Comparison of ENCODE assay signal across 17 cellular contexts in the genomic region with DNA sequence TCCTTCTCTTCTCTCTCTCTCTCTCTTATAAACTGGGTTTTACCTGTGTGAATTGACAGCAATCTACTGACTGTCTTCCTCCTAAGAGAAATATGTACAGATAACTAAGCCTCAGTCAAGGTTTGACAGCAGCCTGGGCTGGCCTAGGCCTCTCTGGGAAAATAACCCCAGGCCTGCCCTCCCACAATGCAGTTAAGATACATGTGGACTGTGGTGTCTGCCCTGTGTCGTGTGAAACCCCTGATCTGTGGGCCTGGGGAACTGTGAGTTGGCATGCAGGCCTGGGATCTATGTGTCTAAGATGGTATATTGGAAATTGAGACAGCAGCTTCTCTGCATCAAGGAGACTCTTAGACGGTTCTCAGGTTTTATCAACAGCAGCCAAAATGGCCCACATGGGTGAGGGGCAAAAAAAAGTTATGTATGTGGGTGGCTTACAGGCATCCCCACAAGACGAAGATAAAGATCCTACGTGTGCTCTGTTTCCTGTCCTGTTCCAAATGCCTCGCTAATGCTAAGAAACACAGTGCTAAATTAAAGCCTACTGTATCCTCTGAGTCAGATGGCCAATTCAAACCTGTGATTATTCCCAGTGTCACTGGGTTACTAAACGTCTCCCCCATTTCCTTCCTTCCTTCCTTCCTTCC. TPM values are rescaled to one million over a fixed set of nuclear protein-coding genes. Genes with fewer than 3 reads are reported as not detected.
DNase-seq lines count a peak whose midpoint lies in the region; ATAC-seq, FAIRE-seq and TF ChIP-seq lines count a peak whose summit lies in the region.
"Had no signal": no experiment of that assay in that cellular context is flagged by ENCODE, and none has a peak within 500 bp of the region (broad histone marks: within the 10 kb centered on the region; RNA-seq: fewer than 3 reads in every experiment).

No MANE protein-coding gene starts in this region.

- no peaks in the 10 kb centered on the region for H3K36me3 ChIP-seq in BE2C
- no peaks in the 10 kb centered on the region for H3K36me3 ChIP-seq in GM23338 (ENCODE audit: insufficient read depth)
- no peaks in the 10 kb centered on the region for H3K36me3 ChIP-seq in K562 (ENCODE audit: control insufficient read depth, insufficient read depth, low read length)
- no peaks in the 10 kb centered on the region for H3K36me3 ChIP-seq in smooth muscle cell (ENCODE audit: low read depth)

- POLR2A ChIA-PET in K562 (lab: Yijun Ruan, JAX), result interaction anchor here (1.1 kb wide), 1 partner anchor 21 kb away, joined by 3 read pairs; no protein-coding TSS in a partner anchor

- H3K9me3 ChIP-seq in BE2C (no peaks in the 10 kb centered on the region), K562 (replicated peaks; ENCODE audit: control insufficient read depth, insufficient read depth, low read depth, low read length) (no peaks in the 10 kb centered on the region), smooth muscle cell (replicated peaks; ENCODE audit: low read depth) (no peaks in the 10 kb centered on the region)

- no peak overlapping the region for H3K4me3 Mint-ChIP-seq in GM23338
- H3K4me3 Mint-ChIP-seq: CD4-positive, CD25-positive, alpha-beta regulatory T cell had no signal

- H3K27ac ChIP-seq in GM23338 (ENCODE audit: low read depth), result no peak overlapping the region
- no peak overlapping the region for H3K27ac ChIP-seq in K562 (ENCODE audit: extremely low read depth, low read depth, low read length)
- H3K27ac ChIP-seq in smooth muscle cell (ENCODE audit: low read depth), result peak overlapping the region; percentile 42
- H3K27ac ChIP-seq: HL-60 had no signal

- no TSS peak for BruUV-seq in K562 (replicated peaks; lab: Mats Ljungman, UMichigan)

- H3K4me3 ChIP-seq in BE2C (ENCODE audit: low read depth, low read length) (no peak overlapping the region), GM23338 (no peak overlapping the region), K562 (no peak overlapping the region), smooth muscle cell (no peak overlapping the region)

- no peak for FAIRE-seq in K562 (lab: Jason Lieb, UNC)
- no peak for FAIRE-seq in GM12892 (lab: Jason Lieb, UNC)
- FAIRE-seq: GM18507, GM19239 had no signal

- H4K20me1 ChIP-seq in GM23338 (replicated peaks; ENCODE audit: insufficient read depth) (no peaks in the 10 kb centered on the region; the same call in 1 of the 2 replicates), K562 (replicated peaks; ENCODE audit: control insufficient read depth, insufficient read depth, low read length) (no peaks in the 10 kb centered on the region; the same call in none of the 2 replicates), smooth muscle cell (ENCODE audit: low read depth) (no peaks in the 10 kb centered on the region)

- H3K9me2 ChIP-seq in GM23338 (ENCODE audit: insufficient read depth), result peaks cover 10% of the 10 kb centered on the region; the same call in 1 of the 2 replicates

- CTCF ChIA-PET in K562 (lab: Yijun Ruan, JAX; ENCODE audit: low intra/inter-chr PET ratio), result no interaction called here

- no peaks in the 10 kb centered on the region; the same call in 2 of the 3 replicates for H3K36me3 Mint-ChIP-seq in GM23338 (ENCODE audit: low read depth)
- H3K36me3 Mint-ChIP-seq: CD4-positive, CD25-positive, alpha-beta regulatory T cell had no signal

- no peak overlapping the region for H3K4me2 ChIP-seq in GM23338
- H3K4me2 ChIP-seq in K562 (ENCODE audit: insufficient read depth, low read length), result no peak overlapping the region
- H3K4me2 ChIP-seq in smooth muscle cell, result no peak overlapping the region

- no peak for TF ChIP-seq POLR2A in K562 (conservative IDR thresholded peaks at IDR 0.05)
- no peak for TF ChIP-seq POLR2A in GM12892 (IDR thresholded peaks at IDR 0.05; ENCODE audit: low read depth, low read length)

- TF ChIP-seq CTCF in BE2C (IDR thresholded peaks at IDR 0.05; ENCODE audit: low read depth, low read length), result no peak
- TF ChIP-seq CTCF in GM23338 (conservative IDR thresholded peaks at IDR 0.05; ENCODE audit: low read depth in 2 of 2), result no peak
- TF ChIP-seq CTCF in K562 (IDR thresholded peaks at IDR 0.05 in 2 of 3, conservative IDR thresholded peaks at IDR 0.05 in 1 of 3; ENCODE audit: insufficient read depth in 2 of 3, low read depth in 1 of 3, low read length in 3 of 3), result no peak
- TF ChIP-seq CTCF in smooth muscle cell (IDR thresholded peaks at IDR 0.05; ENCODE audit: borderline replicate concordance, insufficient read depth, poor library complexity, severe bottlenecking), result no peak

- H3K79me2 ChIP-seq in GM23338 (replicated peaks; ENCODE audit: insufficient read depth) (no peaks in the 10 kb centered on the region), K562 (ENCODE audit: control insufficient read depth, insufficient read depth, low read length) (no peaks in the 10 kb centered on the region), smooth muscle cell (ENCODE audit: low read depth) (no peaks in the 10 kb centered on the region)

- H3K9ac ChIP-seq in K562 (ENCODE audit: insufficient read depth in 1 of 2, low read depth in 2 of 2, low read length in 2 of 2) (no peak overlapping the region), smooth muscle cell (ENCODE audit: low read depth) (no peak overlapping the region)

- H2AFZ ChIP-seq in GM23338, result no peak overlapping the region
- H2AFZ ChIP-seq in K562 (ENCODE audit: low read depth, low read length), result no peak overlapping the region
- H2AFZ ChIP-seq in smooth muscle cell (ENCODE audit: low read depth), result no peak overlapping the region

- in situ Hi-C loops in K562 (cut with MboI), result no loop called here

- H3K27me3 ChIP-seq in BE2C (no peaks in the 10 kb centered on the region), GM23338 (ENCODE audit: insufficient read depth) (no peaks in the 10 kb centered on the region), K562 (ENCODE audit: control insufficient read depth in 2 of 2, insufficient read depth in 2 of 2, low read length in 2 of 2) (peaks cover 0 to 12% of the 10 kb centered on the region in 2 experiments; a peak in 2 of 5 replicates), smooth muscle cell (ENCODE audit: low read depth) (peaks cover 4% of the 10 kb centered on the region)

- no peak for TF ChIP-seq EP300 in K562 (IDR thresholded peaks at IDR 0.05; ENCODE audit: low read length)

- intact Hi-C loops in K562 (cut with micrococcal nuclease), result no loop called here

- peaks cover 15% of the 10 kb centered on the region for H3K4me1 Mint-ChIP-seq in GM23338
- H3K4me1 Mint-ChIP-seq: CD4-positive, CD25-positive, alpha-beta regulatory T cell had no signal

- no peak for ATAC-seq in GM23338
- no peak for ATAC-seq in K562
- ATAC-seq in GM18511 (IDR thresholded peaks at IDR 0.05; ENCODE audit: unreplicated experiment), result no peak
- ATAC-seq: HCT116 had no signal

- peaks cover 15% of the 10 kb centered on the region for H3K4me1 ChIP-seq in BE2C
- peaks cover 4% of the 10 kb centered on the region for H3K4me1 ChIP-seq in GM23338 (ENCODE audit: insufficient read depth)
- no peaks in the 10 kb centered on the region for H3K4me1 ChIP-seq in K562 (replicated peaks in 1 of 2; ENCODE audit: control insufficient read depth in 2 of 2, insufficient read depth in 2 of 2, low read length in 2 of 2)
- no peaks in the 10 kb centered on the region for H3K4me1 ChIP-seq in smooth muscle cell (ENCODE audit: low read depth)

- H3K9me3 Mint-ChIP-seq in GM23338, result no peaks in the 10 kb centered on the region

- TF ChIP-seq RAD21 in K562 (CRISPR knock-in tag; conservative IDR thresholded peaks at IDR 0.05 in 1 of 2, IDR thresholded peaks at IDR 0.05 in 1 of 2), result no peak

- H3K27ac Mint-ChIP-seq in GM23338, result peak overlapping the region; percentile 16; the same call in 1 of the 2 replicates
- H3K27ac Mint-ChIP-seq: CD4-positive, CD25-positive, alpha-beta regulatory T cell had no signal

- no peaks in the 10 kb centered on the region for H3F3A ChIP-seq in GM23338 (replicated peaks; ENCODE audit: low read depth)
- H3F3A ChIP-seq in smooth muscle cell (ENCODE audit: low read depth), result peaks cover 3% of the 10 kb centered on the region

- 0% methylated on average over 6 of the region's 6 CpGs for WGBS in K562 (ENCODE audit: insufficient coverage, low coverage, missing lambda C conversion rate)
- WGBS in smooth muscle cell (ENCODE audit: low lambda C conversion rate), result 22% methylated on average over 6 of the region's 6 CpGs

- peaks cover 4% of the 10 kb centered on the region for H3K27me3 Mint-ChIP-seq in GM23338 (ENCODE audit: insufficient read depth, low read depth, poor library complexity)

- H3K9me1 ChIP-seq in K562 (ENCODE audit: control insufficient read depth, insufficient read depth, low read length), result no peaks in the 10 kb centered on the region

- peak; percentile 34 for DNase-seq in BE2C
- no peak for DNase-seq in GM23338 (ENCODE audit: low spot score)
- DNase-seq in K562 (ENCODE audit: extremely low read depth in 1 of 4, low spot score in 3 of 4), result no peak
- no peak for DNase-seq in smooth muscle cell (lab: John Stamatoyannopoulos, UW; ENCODE audit: unreplicated experiment)
- no peak for DNase-seq in AG20443 (ENCODE audit: low spot score)
- DNase-seq in GM12892 (ENCODE audit: insufficient read length), result no peak
- DNase-seq: CD4-positive, CD25-positive, alpha-beta regulatory T cell; DMS53; KBM-7 had no signal

TF ChIP-seq in GM23338, 12 proteins besides CTCF, POLR2A, EP300 and RAD21 (continues in another document):
- TF ChIP-seq EZH2 (IDR thresholded peaks at IDR 0.05; ENCODE audit: low read depth, unreplicated experiment), result no peak

RNA-seq across cellular contexts. Expression of a gene that starts 19.0 kb away (rescaled TPM):
- polyA plus RNA-seq in BE2C (2012; ENCODE audit: insufficient read depth, insufficient read length, low read depth), result 13.0 TPM
- total RNA-seq in GM23338 (2014; rRNA removed; shearing (Covaris generic)), result 2.5 and 2.6 TPM in 2 replicates
- polyA plus RNA-seq in GM23338 (2016; fragmentation: Nextera tagmentation; extraction: Ambion mirVana), result 0.29 and 0.83 TPM in 2 replicates
- total RNA-seq in K562 (2011; cell fraction: chromatin; rRNA removed; ENCODE audit: low replicate concordance), result not detected in 2 replicates
- total RNA-seq in K562 (2011; cell fraction: nucleolus; rRNA removed), result not detected in 2 replicates
- total RNA-seq in K562 (2011; cell fraction: nucleoplasm; rRNA removed), result not detected in 2 replicates
- not detected in 2 replicates for total RNA-seq in K562 (2014; rRNA removed)
- total RNA-seq in K562 (2014; rRNA removed; fragmentation: Illumina TruSeq; extraction: Trizol), result not detected in 2 replicates
- total RNA-seq in K562 (2015; rRNA removed; fragmentation: Illumina TruSeq; extraction: Trizol), result not detected in 2 replicates
- total RNA-seq in K562 (2021), result not detected in 2 replicates
- polyA plus RNA-seq in K562 (2011; rRNA removed), result not detected in 2 replicates
- not detected in 2 replicates for polyA plus RNA-seq in K562 (2011; cell fraction: cytosol; rRNA removed)
- polyA plus RNA-seq in K562 (2011; cell fraction: nucleus; rRNA removed), result not detected in 2 replicates
- not detected in 2 replicates for polyA plus RNA-seq in K562 (2012)
- not detected in 2 replicates for polyA plus RNA-seq in K562 (2014; fragmentation: Illumina TruSeq; extraction: Trizol)
- not detected for polyA plus RNA-seq in K562 (2014; fragmentation: Nextera tagmentation; extraction: Ambion mirVana)
- polyA plus RNA-seq in K562 (2014; rRNA removed), result not detected in 2 replicates
- polyA minus RNA-seq in K562 (2011; rRNA and poly(A)+ RNA removed), result not detected in 2 replicates
- not detected in 2 replicates for polyA minus RNA-seq in K562 (2011; cell fraction: cytosol; rRNA and poly(A)+ RNA removed)
- polyA minus RNA-seq in K562 (2011; cell fraction: nucleus; rRNA and poly(A)+ RNA removed), result not detected in 2 replicates
- 0.04 and 0.67 TPM in 2 replicates for total RNA-seq in smooth muscle cell
- 0.08 and 0.57 TPM in 2 replicates for polyA plus RNA-seq in smooth muscle cell
- polyA plus RNA-seq in GM12892 (2012; ENCODE audit: missing spikeins), result not detected
- total RNA-seq: A172; CD4-positive, CD25-positive, alpha-beta regulatory T cell; H4 had no signal
- polyA plus RNA-seq: BJ; CD4-positive, CD25-positive, alpha-beta regulatory T cell had no signal
